Comparison of ENCODE assay signal across 20 cellular contexts in genomic region chr7:108283252-108283651, GRCh38.
"Had no signal": no experiment of that assay in that cellular context is flagged by ENCODE, and none has a peak within 500 bp of the region (broad histone marks: within the 10 kb centered on the region; RNA-seq: fewer than 3 reads in every experiment).

No MANE protein-coding gene starts in this region.

- H3K9me3 ChIP-seq: ascending aorta, body of pancreas had no signal

- H3K36me3 ChIP-seq: ascending aorta had no signal

- H3K27ac ChIP-seq: ascending aorta, body of pancreas had no signal

- DNase-seq: activated B cell treated with CpG ODN at 0.5 μM for 24 hours; activated CD4-positive, alpha-beta T cell treated with anti-CD3 and anti-CD28 coated beads for 1 hour; activated CD4-positive, alpha-beta T cell treated with anti-CD3 and anti-CD28 coated beads, Interleukin-2, amount 10 ng/mL, durations not matched to agents 24 days and 14 days; activated CD4-positive, alpha-beta T cell treated with anti-CD3 and anti-CD28 coated beads, Interleukin-2, amount 50 U/mL, for 48 hours; activated CD8-positive, alpha-beta memory T cell treated with anti-CD3 and anti-CD28 coated beads, Interleukin-2, amount 10 ng/mL, durations not matched to agents 7 days and 5 days; activated effector memory CD4-positive, alpha-beta T cell treated with Interleukin-2 at 50 U/mL for 16 hours; activated naive CD4-positive, alpha-beta T cell; activated T-cell treated with anti-CD3 and anti-CD28 coated beads, Interleukin-2, amount 50 U/mL, for 24 hours; amniotic stem cell; body of pancreas; NCI-H1436 treated with DMSO at 0.1 percent for 48 hours; NCI-H187; NCI-H2081; NCI-H2227 treated with DMSO at 0.1 percent for 48 hours; NCI-H510A; NCI-H526 treated with DMSO at 0.1 percent for 48 hours; SIG-M5; T-helper 17 cell; T1000 had no signal

- H3K4me3 ChIP-seq: ascending aorta, body of pancreas had no signal

- H3K27me3 ChIP-seq: ascending aorta, body of pancreas had no signal
